In genomic region chr1:211478801-211479619, GRCh38 we compare ENCODE assay signal across 23 cellular contexts. TPM values are rescaled to one million over a fixed set of nuclear protein-coding genes. Genes with fewer than 3 reads are reported as not detected.
"Had no signal": no experiment of that assay in that cellular context is flagged by ENCODE, and none has a peak within 500 bp of the region (broad histone marks: within the 10 kb centered on the region; RNA-seq: fewer than 3 reads in every experiment).

No MANE protein-coding gene starts in this region.

- ATAC-seq: esophagus mucosa, mucosa of descending colon had no signal

- H3K27me3 ChIP-seq: cardiac muscle cell had no signal

- H3K27ac ChIP-seq: cardiac muscle cell, tibial artery had no signal

- DNase-seq: activated B cell treated with CpG ODN at 0.5 μM for 24 hours; activated CD4-positive, alpha-beta T cell treated with anti-CD3 and anti-CD28 coated beads for 4 hours; activated CD4-positive, alpha-beta T cell treated with anti-CD3 and anti-CD28 coated beads, Interleukin-2, amount 50 U/mL, for 48 hours; activated effector memory CD4-positive, alpha-beta T cell treated with Interleukin-2 at 50 U/mL for 16 hours; activated naive CD4-positive, alpha-beta T cell treated with anti-CD3 and anti-CD28 coated beads for 36 hours; activated naive CD8-positive, alpha-beta T cell treated with anti-CD3 and anti-CD28 coated beads, Interleukin-2, amount 10 ng/mL, durations not matched to agents 7 days and 5 days; activated T-cell treated with anti-CD3 and anti-CD28 coated beads, Interleukin-2, amount 50 U/mL, for 72 hours; amniotic stem cell; effector memory CD4-positive, alpha-beta T cell; hypothalamus; mesenchymal stem cell; mucosa of descending colon; stimulated activated CD4-positive, alpha-beta T cell treated with anti-CD3 and anti-CD28 coated beads, Interleukin-4, amount 100 ng/mL, for 24 hours; stimulated activated naive CD4-positive, alpha-beta T cell treated with Interleukin-2 at 50 U/mL for 16 hours; T-helper 9 cell; tibial artery had no signal

- H3K36me3 ChIP-seq: cardiac muscle cell, tibial artery had no signal

- H3K9me3 ChIP-seq: mucosa of descending colon, tibial artery had no signal

- H3K4me3 ChIP-seq: cardiac muscle cell, mucosa of descending colon, tibial artery had no signal

RNA-seq across cellular contexts. Expression of gene RD3, which starts 13.0 kb away (rescaled TPM):
- total RNA-seq: activated B cell treated with CpG ODN at 0.5 μM for 24 hours; activated naive CD4-positive, alpha-beta T cell treated with anti-CD3 and anti-CD28 coated beads for 36 hours; activated naive CD8-positive, alpha-beta T cell treated with anti-CD3 and anti-CD28 coated beads, Interleukin-2, amount 10 ng/mL, durations not matched to agents 7 days and 5 days; activated T-cell treated with anti-CD3 and anti-CD28 coated beads, Interleukin-2, amount 50 U/mL, for 72 hours; cardiac muscle cell; dermis microvascular lymphatic vessel endothelial cell; esophagus mucosa; frontal cortex; mucosa of descending colon; osteoblast; progenitor cell of endocrine pancreas; T-helper 1 cell treated with Interleukin-12 subunit alpha and Interleukin-12 subunit beta and Interleukin-4 antibody, amounts not matched to agents 30 ng/mL and 1 ng/mL, for 36 hours had no signal
